ENCODE assay signal across 24 cellular contexts in the genomic region with DNA sequence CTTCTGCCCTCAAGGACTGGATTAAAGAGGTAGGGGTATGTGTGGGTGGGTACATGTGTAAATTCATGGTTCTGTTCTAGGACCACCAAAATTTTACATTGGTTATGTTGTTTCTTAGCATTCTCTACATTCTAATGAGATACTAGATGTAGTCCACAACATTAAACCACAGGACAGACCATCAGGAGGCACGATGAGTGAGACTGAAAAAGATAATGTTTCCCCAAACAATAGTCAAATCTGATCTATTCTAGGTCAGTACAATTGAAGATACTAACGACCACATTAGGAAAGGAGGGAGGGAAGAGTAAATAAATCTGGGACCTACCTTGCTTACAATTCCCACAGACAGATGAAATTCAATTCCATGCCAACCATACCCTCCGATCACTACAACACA. TPM values are rescaled to one million over a fixed set of nuclear protein-coding genes. Genes with fewer than 3 reads are reported as not detected.
A peak's percentile ranks its signal among the peaks of the same experiment; 100 is the strongest.
DNase-seq lines count a peak whose midpoint lies in the region; ATAC-seq, FAIRE-seq and TF ChIP-seq lines count a peak whose summit lies in the region.
"Had no signal": no experiment of that assay in that cellular context is flagged by ENCODE, and none has a peak within 500 bp of the region (broad histone marks: within the 10 kb centered on the region; RNA-seq: fewer than 3 reads in every experiment).

No MANE protein-coding gene starts in this region.

- no peak for TF ChIP-seq EP300 in ovary (IDR thresholded peaks at IDR 0.05)

- peaks cover 6% of the 10 kb centered on the region for H3K9me1 ChIP-seq in keratinocyte (ENCODE audit: control insufficient read depth, extremely low read depth, insufficient read depth, low read length)

- no peaks in the 10 kb centered on the region for H3K27me3 ChIP-seq in left ventricle myocardium inferior (ENCODE audit: low read depth)
- no peaks in the 10 kb centered on the region for H3K27me3 ChIP-seq in right atrium auricular region
- H3K27me3 ChIP-seq in OCI-LY1 (ENCODE audit: insufficient read depth, low read length) = no peaks in the 10 kb centered on the region
- no peaks in the 10 kb centered on the region for H3K27me3 ChIP-seq in keratinocyte (ENCODE audit: control insufficient read depth, extremely low read depth, insufficient read depth, low read length)
- H3K27me3 ChIP-seq in ovary = no peaks in the 10 kb centered on the region
- H3K27me3 ChIP-seq: BE2C, brain microvascular endothelial cell, esophagus muscularis mucosa, gastrocnemius medialis, SJSA1, upper lobe of right lung had no signal

- no peak for DNase-seq in left ventricle myocardium inferior
- DNase-seq in right atrium auricular region (ENCODE audit: low spot score) = no peak
- DNase-seq in keratinocyte (ENCODE audit: low read depth, low spot score) = no peak
- no peak for DNase-seq in ovary
- DNase-seq in activated gamma-delta T cell treated with Interleukin-2 at 50 U/mL for 16 hours = no peak
- DNase-seq: activated CD4-positive, alpha-beta T cell treated with anti-CD3 and anti-CD28 coated beads, Interleukin-2, amount 50 U/mL, for 4 hours; BE2C; brain microvascular endothelial cell; effector CD8-positive, alpha-beta T cell; gastrocnemius medialis; kidney; MV-4-11; naive thymus-derived CD4-positive, alpha-beta T cell; NCI-H1694; right cardiac atrium; stimulated activated CD4-positive, alpha-beta T cell treated with anti-CD3 and anti-CD28 coated beads, Interleukin-12 subunit alpha, Interleukin-12 subunit beta, amount 100 ng/mL, for 4 hours had no signal

- TF ChIP-seq POLR2A in ovary (IDR thresholded peaks at IDR 0.05) = no peak

- H3K79me2 ChIP-seq in OCI-LY1 (ENCODE audit: insufficient read depth, low read length) = peaks cover 31% of the 10 kb centered on the region
- H3K79me2 ChIP-seq in keratinocyte (ENCODE audit: control insufficient read depth, insufficient read depth, low read length) = peaks cover 75% of the 10 kb centered on the region

- H3K36me3 ChIP-seq in left ventricle myocardium inferior (peaks cover 6% of the 10 kb centered on the region), right atrium auricular region (no peaks in the 10 kb centered on the region), OCI-LY1 (ENCODE audit: insufficient read depth, low read length) (no peaks in the 10 kb centered on the region), keratinocyte (ENCODE audit: control insufficient read depth in 2 of 2, extremely low read depth in 1 of 2, insufficient read depth in 2 of 2, low read length in 2 of 2) (peaks cover 1 to 8% of the 10 kb centered on the region in 2 experiments), ovary (no peaks in the 10 kb centered on the region)
- H3K36me3 ChIP-seq: BE2C, brain microvascular endothelial cell, gastrocnemius medialis, upper lobe of right lung had no signal

- H3F3A ChIP-seq in OCI-LY1 (ENCODE audit: insufficient read depth, low read length) = no peaks in the 10 kb centered on the region

- H2AFZ ChIP-seq in OCI-LY1 (ENCODE audit: low read length) (no peak overlapping the region), keratinocyte (ENCODE audit: control insufficient read depth, low read length) (no peak overlapping the region)

- H3K27ac ChIP-seq in left ventricle myocardium inferior (replicated peaks) = peak overlapping the region; percentile 55
- H3K27ac ChIP-seq in right atrium auricular region = no peak overlapping the region
- H3K27ac ChIP-seq in OCI-LY1 (ENCODE audit: low read depth, low read length, poor library complexity, severe bottlenecking) = peak overlapping the region; percentile 86
- no peak overlapping the region for H3K27ac ChIP-seq in keratinocyte (ENCODE audit: control insufficient read depth, insufficient read depth, low read length)
- no peak overlapping the region for H3K27ac ChIP-seq in ovary
- H3K27ac ChIP-seq: brain microvascular endothelial cell, esophagus muscularis mucosa, SJSA1, upper lobe of right lung, VCaP had no signal

- peak; percentile 34 for FAIRE-seq in keratinocyte (lab: Jason Lieb, UNC)
- FAIRE-seq: A204.1, kidney had no signal

- 69 to 73% (median 70%) methylated on average over 3 of the region's 3 CpGs for WGBS in ovary, 3 donors

- intact Hi-C loops in left ventricle myocardium inferior (cut with micrococcal nuclease) (no loop called here), ovary (cut with DNase I) (no loop called here)

- no peaks in the 10 kb centered on the region for H3K9me2 ChIP-seq in OCI-LY1 (ENCODE audit: low read depth, low read length)

- H3K4me3 ChIP-seq in left ventricle myocardium inferior = no peak overlapping the region
- no peak overlapping the region for H3K4me3 ChIP-seq in right atrium auricular region
- no peak overlapping the region for H3K4me3 ChIP-seq in OCI-LY1 (ENCODE audit: low read depth, low read length, poor library complexity, severe bottlenecking)
- no peak overlapping the region for H3K4me3 ChIP-seq in keratinocyte (ENCODE audit: control insufficient read depth in 2 of 3, extremely low read depth in 1 of 3, insufficient read depth in 2 of 3, low read depth in 1 of 3, low read length in 3 of 3)
- no peak overlapping the region for H3K4me3 ChIP-seq in ovary
- H3K4me3 ChIP-seq: esophagus muscularis mucosa, gastrocnemius medialis, SJSA1, upper lobe of right lung had no signal

- dilution Hi-C loops in keratinocyte (cut with MboI; ENCODE audit: extremely low pct_ligation_motif_present, low sequenced_read_pairs) = no loop called here

- no peak for ATAC-seq in GM21526 (IDR thresholded peaks at IDR 0.05; ENCODE audit: low FRiP score, unreplicated experiment)
- no peak for ATAC-seq in HG03135 (IDR thresholded peaks at IDR 0.05; ENCODE audit: unreplicated experiment)
- ATAC-seq: naive thymus-derived CD4-positive, alpha-beta T cell; upper lobe of right lung had no signal

- TF ChIP-seq CTCF in left ventricle myocardium inferior (IDR thresholded peaks at IDR 0.05; ENCODE audit: borderline replicate concordance) (no peak), right atrium auricular region (IDR thresholded peaks at IDR 0.05) (no peak), OCI-LY1 (IDR thresholded peaks at IDR 0.05; ENCODE audit: low read length) (no peak), keratinocyte (optimal IDR thresholded peaks at IDR 0.05 in 1 of 3, IDR thresholded peaks at IDR 0.05 in 1 of 3, conservative IDR thresholded peaks at IDR 0.05 in 1 of 3; ENCODE audit: extremely low read depth in 1 of 3, insufficient read depth in 2 of 3, low read length in 3 of 3) (no peak), ovary (IDR thresholded peaks at IDR 0.05) (no peak)

- H3K9ac ChIP-seq in OCI-LY1 (ENCODE audit: low read length) = no peak overlapping the region; the same call in 1 of the 2 replicates
- no peak overlapping the region for H3K9ac ChIP-seq in keratinocyte (ENCODE audit: control insufficient read depth, extremely low read depth, insufficient read depth, low read length)

- H3K4me1 ChIP-seq in left ventricle myocardium inferior (peaks cover 64% of the 10 kb centered on the region), right atrium auricular region (peaks cover 0 to 55% of the 10 kb centered on the region in 2 donors), OCI-LY1 (ENCODE audit: insufficient read depth, low read length, severe bottlenecking) (peaks cover 67% of the 10 kb centered on the region), keratinocyte (ENCODE audit: control insufficient read depth, extremely low read depth, insufficient read depth, low read length) (peaks cover 59% of the 10 kb centered on the region), ovary (ENCODE audit: insufficient read depth) (peaks cover 2% of the 10 kb centered on the region)

- H3K9me3 ChIP-seq in left ventricle myocardium inferior (replicated peaks) (no peaks in the 10 kb centered on the region), right atrium auricular region (no peaks in the 10 kb centered on the region), OCI-LY1 (ENCODE audit: low read length) (no peaks in the 10 kb centered on the region), keratinocyte (ENCODE audit: control insufficient read depth, low read depth, low read length) (no peaks in the 10 kb centered on the region), ovary (no peaks in the 10 kb centered on the region)
- H3K9me3 ChIP-seq: BE2C, esophagus muscularis mucosa, gastrocnemius medialis, SJSA1, upper lobe of right lung had no signal

- H4K20me1 ChIP-seq in OCI-LY1 (ENCODE audit: insufficient read depth, low read length) = no peaks in the 10 kb centered on the region
- no peaks in the 10 kb centered on the region for H4K20me1 ChIP-seq in keratinocyte (ENCODE audit: control insufficient read depth, extremely low read depth, insufficient read depth, low read length)

- peak overlapping the region; percentile 48; the same call in 1 of the 2 replicates for H3K4me2 ChIP-seq in OCI-LY1 (ENCODE audit: low read length)
- no peak overlapping the region for H3K4me2 ChIP-seq in keratinocyte (ENCODE audit: control insufficient read depth, extremely low read depth, insufficient read depth, low read depth, low read length)

RNA-seq across cellular contexts. Expression of a gene that starts 42.2 kb away (rescaled TPM):
- total RNA-seq in left ventricle myocardium inferior (19.2 TPM), right atrium auricular region (10 to 100 TPM; 45.8 to 55.2 TPM), ovary (10 to 100 TPM; 41.6 to 59.7 (median 55.0) TPM)
- polyA plus RNA-seq in keratinocyte (5.6 to 14.3 TPM (median 6.5 TPM) in 3 replicates), ovary (10 to 100 TPM; 15.4 to 29.8 TPM)
- polyA plus RNA-seq in keratinocyte (2011; ENCODE audit: low read depth) = 8.2 TPM
- polyA plus RNA-seq in keratinocyte (2011; cell fraction: cytosol; rRNA removed) = 4.9 and 10.8 TPM in 2 replicates
- polyA plus RNA-seq in keratinocyte (2011; cell fraction: nucleus; rRNA removed) = 33.6 and 38.9 TPM in 2 replicates
- 22.3 and 39.1 TPM in 2 replicates for polyA plus RNA-seq in keratinocyte (2012; ENCODE audit: low replicate concordance)
- 28.4 to 116 TPM (median 38.1 TPM) in 3 replicates for polyA minus RNA-seq in keratinocyte
- polyA minus RNA-seq in keratinocyte (2011; cell fraction: cytosol; rRNA and poly(A)+ RNA removed) = 52.6 TPM
- polyA minus RNA-seq in keratinocyte (2011; cell fraction: nucleus; rRNA and poly(A)+ RNA removed) = 49.2 and 94.8 TPM in 2 replicates

Comparison
In these comparisons a context has a peak if more than half of its experiments do, and no peak if none do; other contexts are left out.
1. H3K27ac ChIP-seq: peak in left ventricle myocardium inferior (single experiment) and OCI-LY1 (single experiment); none in right atrium auricular region (0 of 2), keratinocyte (single experiment) and ovary (0 of 2).